Comparison of ENCODE assay signal across 11 cellular contexts in genomic region chr1:81681570-81681969, GRCh38.
DNase-seq lines count a peak whose midpoint lies in the region; ATAC-seq and TF ChIP-seq lines count a peak whose summit lies in the region.
"Had no signal": no experiment of that assay in that cellular context is flagged by ENCODE, and none has a peak within 500 bp of the region (broad histone marks: within the 10 kb centered on the region; RNA-seq: fewer than 3 reads in every experiment).

No MANE protein-coding gene starts in this region.

- no peak for TF ChIP-seq EP300 in ovary (IDR thresholded peaks at IDR 0.05)

- H3K4me3 Mint-ChIP-seq in Caco-2 (ENCODE audit: unreplicated experiment) = peak overlapping the region; percentile 18
- H3K4me3 Mint-ChIP-seq in activated T-cell treated with anti-CD3 and anti-CD28 coated beads, Interleukin-2, amount 50 U/mL, for 4 hours = no peak overlapping the region

- CTCF ChIA-PET in Caco-2 (lab: Charles Lee) = no interaction called here

- POLR2A ChIA-PET in Caco-2 (lab: Charles Lee) = no interaction called here

- H3K27ac Mint-ChIP-seq in Caco-2 (ENCODE audit: unreplicated experiment) = peak overlapping the region; percentile 40

- H3K4me1 Mint-ChIP-seq in Caco-2 (ENCODE audit: low read depth, unreplicated experiment) = peaks cover 16% of the 10 kb centered on the region
- H3K4me1 Mint-ChIP-seq in activated T-cell treated with anti-CD3 and anti-CD28 coated beads, Interleukin-2, amount 50 U/mL, for 4 hours (ENCODE audit: low read depth) = no peaks in the 10 kb centered on the region

- peaks cover 38% of the 10 kb centered on the region for H3K4me1 ChIP-seq in Caco-2
- H3K4me1 ChIP-seq in ovary (ENCODE audit: insufficient read depth) = peaks cover 9% of the 10 kb centered on the region

- no peak for DNase-seq in Caco-2
- peak; percentile 60 for DNase-seq in amniotic epithelial cell (ENCODE audit: low read depth)
- DNase-seq in kidney tubule cell (ENCODE audit: low spot score) = peak; percentile 47
- no peak for DNase-seq in activated T-cell treated with anti-CD3 and anti-CD28 coated beads, Interleukin-2, amount 50 U/mL, for 4 hours
- no peak for DNase-seq in activated effector memory CD4-positive, alpha-beta T cell treated with Interleukin-2 at 50 U/mL for 16 hours
- no peak for DNase-seq in ovary
- DNase-seq: activated CD8-positive, alpha-beta memory T cell treated with anti-CD3 and anti-CD28 coated beads, Interleukin-2, amount 50 U/mL, for 48 hours; NCI-H187 treated with DMSO at 0.1 percent for 48 hours; nucleus accumbens had no signal

- ATAC-seq in HG03565 (IDR thresholded peaks at IDR 0.05; ENCODE audit: unreplicated experiment) (peak; percentile 74), GM21717 (IDR thresholded peaks at IDR 0.05; ENCODE audit: unreplicated experiment) (no peak)
- ATAC-seq in activated T-cell treated with anti-CD3 and anti-CD28 coated beads, Interleukin-2, amount 50 U/mL, for 4 hours = no peak

- no peak for TF ChIP-seq POLR2A in ovary (IDR thresholded peaks at IDR 0.05)

- H3K36me3 ChIP-seq in Caco-2 (ENCODE audit: control insufficient read depth, insufficient read depth, low read length) (no peaks in the 10 kb centered on the region), ovary (no peaks in the 10 kb centered on the region)

- no peaks in the 10 kb centered on the region for H3K27me3 Mint-ChIP-seq in Caco-2 (ENCODE audit: insufficient read depth, unreplicated experiment)
- H3K27me3 Mint-ChIP-seq in activated T-cell treated with anti-CD3 and anti-CD28 coated beads, Interleukin-2, amount 50 U/mL, for 4 hours (ENCODE audit: low read depth) = no peaks in the 10 kb centered on the region

- TF ChIP-seq CTCF in Caco-2 (IDR thresholded peaks at IDR 0.05; ENCODE audit: insufficient read depth in 1 of 2, low read depth in 1 of 2, low read length in 1 of 2, severe bottlenecking in 1 of 2, unreplicated experiment in 1 of 2) = no peak
- TF ChIP-seq CTCF in ovary (IDR thresholded peaks at IDR 0.05) = no peak

- H3K9me3 ChIP-seq in Caco-2 = no peaks in the 10 kb centered on the region
- no peaks in the 10 kb centered on the region for H3K9me3 ChIP-seq in ovary

- no TSS peak for BruUV-seq in Caco-2 (replicated peaks; lab: Mats Ljungman, UMichigan)

- H3K9me3 Mint-ChIP-seq in Caco-2 (ENCODE audit: unreplicated experiment) = peaks cover 6% of the 10 kb centered on the region
- H3K9me3 Mint-ChIP-seq in activated T-cell treated with anti-CD3 and anti-CD28 coated beads, Interleukin-2, amount 50 U/mL, for 4 hours = peaks cover 18% of the 10 kb centered on the region

- H3K4me3 ChIP-seq in Caco-2 (ENCODE audit: low read depth, low read length) (no peak overlapping the region), ovary (no peak overlapping the region)

- intact Hi-C loops in Caco-2 (cut with micrococcal nuclease; ENCODE audit: unreplicated experiment) = no loop called here
- intact Hi-C loops in ovary (cut with DNase I) = no loop called here

- H3K27me3 ChIP-seq in Caco-2 (replicated peaks; ENCODE audit: control insufficient read depth, insufficient read depth, low read length) (no peaks in the 10 kb centered on the region), ovary (no peaks in the 10 kb centered on the region)

- no peaks in the 10 kb centered on the region for H3K36me3 Mint-ChIP-seq in Caco-2 (ENCODE audit: insufficient read depth, unreplicated experiment)
- no peaks in the 10 kb centered on the region for H3K36me3 Mint-ChIP-seq in activated T-cell treated with anti-CD3 and anti-CD28 coated beads, Interleukin-2, amount 50 U/mL, for 4 hours (ENCODE audit: insufficient read depth)

- 1 to 2% (median 1%) methylated on average over 3 of the region's 3 CpGs for WGBS in ovary, 3 donors

- no peak overlapping the region for H3K27ac ChIP-seq in ovary

Comparison
In these comparisons a context has a peak if more than half of its experiments do, and no peak if none do; other contexts are left out.
1. DNase-seq: peak in amniotic epithelial cell (single experiment) and kidney tubule cell (single experiment); none in Caco-2 (0 of 2), activated T-cell treated with anti-CD3 and anti-CD28 coated beads, Interleukin-2, amount 50 U/mL, for 4 hours (single experiment), activated effector memory CD4-positive, alpha-beta T cell treated with Interleukin-2 at 50 U/mL for 16 hours (single experiment) and ovary (0 of 5).